ENCODE assay signal across 11 cellular contexts in genomic region chr6:38404355-38404754, GRCh38.
DNase-seq lines count a peak whose midpoint lies in the region; ATAC-seq and TF ChIP-seq lines count a peak whose summit lies in the region.
"Had no signal": no experiment of that assay in that cellular context is flagged by ENCODE, and none has a peak within 500 bp of the region (broad histone marks: within the 10 kb centered on the region; RNA-seq: fewer than 3 reads in every experiment).

No MANE protein-coding gene starts in this region.

- no peak for TF ChIP-seq CTCF in mucosa of descending colon (IDR thresholded peaks at IDR 0.05)

- intact Hi-C loops in mucosa of descending colon (cut with DNase I, micrococcal nuclease), result no loop called here
- intact Hi-C loops in activated T-helper 1 cell treated with anti-CD3 and anti-CD28 coated beads, Interleukin-12 subunit alpha, Interleukin-12 subunit beta, Interleukin-2, Interleukin-4 antibody, amounts not matched to agents 30 ng/mL and 10 ng/mL and 1 ng/mL, durations not matched to agents 14 hours and 24 hours and 36 hours (cut with micrococcal nuclease), result no loop called here

- peak; percentile 43 for DNase-seq in DMS79 treated with DMSO at 0.1 percent for 48 hours (lab: John Stamatoyannopoulos, UW)
- peak; percentile 70 for DNase-seq in NCI-H345 treated with DMSO at 0.1 percent for 48 hours (lab: John Stamatoyannopoulos, UW; ENCODE audit: unreplicated experiment)
- peak; percentile 71 for DNase-seq in dermis blood vessel endothelial cell
- DNase-seq in mucosa of descending colon, result no peak
- no peak for DNase-seq in T-helper 9 cell
- no peak for DNase-seq in activated T-helper 1 cell treated with anti-CD3 and anti-CD28 coated beads, Interleukin-12 subunit alpha, Interleukin-12 subunit beta, Interleukin-2, Interleukin-4 antibody, amounts not matched to agents 30 ng/mL and 10 ng/mL and 1 ng/mL, durations not matched to agents 14 hours and 24 hours and 36 hours (ENCODE audit: low spot score)
- DNase-seq in SHP77 (lab: John Stamatoyannopoulos, UW), result no peak
- DNase-seq: activated CD4-positive, alpha-beta T cell treated with anti-CD3 and anti-CD28 coated beads, Interleukin-2, amount 10 ng/mL, durations not matched to agents 24 days and 14 days; stimulated activated naive CD4-positive, alpha-beta T cell treated with Interleukin-2 at 50 U/mL for 16 hours had no signal

- H3K27me3 Mint-ChIP-seq in activated T-helper 1 cell treated with anti-CD3 and anti-CD28 coated beads, Interleukin-12 subunit alpha, Interleukin-12 subunit beta, Interleukin-2, Interleukin-4 antibody, amounts not matched to agents 30 ng/mL and 10 ng/mL and 1 ng/mL, durations not matched to agents 14 hours and 24 hours and 36 hours (ENCODE audit: insufficient read depth), result no peaks in the 10 kb centered on the region
- H3K27me3 Mint-ChIP-seq: activated CD4-positive, alpha-beta T cell treated with anti-CD3 and anti-CD28 coated beads, Interleukin-2, amount 10 ng/mL, durations not matched to agents 24 days and 14 days had no signal

- peaks cover 3% of the 10 kb centered on the region for H3K4me1 ChIP-seq in mucosa of descending colon (ENCODE audit: low read depth)
- H3K4me1 ChIP-seq: SJCRH30 had no signal

- H3K36me3 ChIP-seq in mucosa of descending colon (ENCODE audit: low read depth), result no peaks in the 10 kb centered on the region
- H3K36me3 ChIP-seq: SJCRH30 had no signal

- no peaks in the 10 kb centered on the region for H3K36me3 Mint-ChIP-seq in activated T-helper 1 cell treated with anti-CD3 and anti-CD28 coated beads, Interleukin-12 subunit alpha, Interleukin-12 subunit beta, Interleukin-2, Interleukin-4 antibody, amounts not matched to agents 30 ng/mL and 10 ng/mL and 1 ng/mL, durations not matched to agents 14 hours and 24 hours and 36 hours (ENCODE audit: low read depth)

- no peak overlapping the region for H3K27ac Mint-ChIP-seq in activated T-helper 1 cell treated with anti-CD3 and anti-CD28 coated beads, Interleukin-12 subunit alpha, Interleukin-12 subunit beta, Interleukin-2, Interleukin-4 antibody, amounts not matched to agents 30 ng/mL and 10 ng/mL and 1 ng/mL, durations not matched to agents 14 hours and 24 hours and 36 hours
- H3K27ac Mint-ChIP-seq: activated CD4-positive, alpha-beta T cell treated with anti-CD3 and anti-CD28 coated beads, Interleukin-2, amount 10 ng/mL, durations not matched to agents 24 days and 14 days had no signal

- H3K4me3 Mint-ChIP-seq in activated T-helper 1 cell treated with anti-CD3 and anti-CD28 coated beads, Interleukin-12 subunit alpha, Interleukin-12 subunit beta, Interleukin-2, Interleukin-4 antibody, amounts not matched to agents 30 ng/mL and 10 ng/mL and 1 ng/mL, durations not matched to agents 14 hours and 24 hours and 36 hours, result no peak overlapping the region
- H3K4me3 Mint-ChIP-seq: activated CD4-positive, alpha-beta T cell treated with anti-CD3 and anti-CD28 coated beads, Interleukin-2, amount 10 ng/mL, durations not matched to agents 24 days and 14 days had no signal

- ATAC-seq in mucosa of descending colon, result peak; percentile 36
- ATAC-seq in HG02798 (IDR thresholded peaks at IDR 0.05; ENCODE audit: poor library complexity, unreplicated experiment), result no peak

- H3K9me3 Mint-ChIP-seq in activated T-helper 1 cell treated with anti-CD3 and anti-CD28 coated beads, Interleukin-12 subunit alpha, Interleukin-12 subunit beta, Interleukin-2, Interleukin-4 antibody, amounts not matched to agents 30 ng/mL and 10 ng/mL and 1 ng/mL, durations not matched to agents 14 hours and 24 hours and 36 hours, result no peaks in the 10 kb centered on the region
- H3K9me3 Mint-ChIP-seq: activated CD4-positive, alpha-beta T cell treated with anti-CD3 and anti-CD28 coated beads, Interleukin-2, amount 10 ng/mL, durations not matched to agents 24 days and 14 days had no signal

- H3K9me3 ChIP-seq in mucosa of descending colon, result no peaks in the 10 kb centered on the region
- H3K9me3 ChIP-seq: SJCRH30 had no signal

- peaks cover 11% of the 10 kb centered on the region for H3K4me1 Mint-ChIP-seq in activated T-helper 1 cell treated with anti-CD3 and anti-CD28 coated beads, Interleukin-12 subunit alpha, Interleukin-12 subunit beta, Interleukin-2, Interleukin-4 antibody, amounts not matched to agents 30 ng/mL and 10 ng/mL and 1 ng/mL, durations not matched to agents 14 hours and 24 hours and 36 hours (ENCODE audit: low read depth)

- no peak overlapping the region for H3K4me3 ChIP-seq in mucosa of descending colon
- H3K4me3 ChIP-seq: SJCRH30 had no signal

Comparison
In these comparisons a context has a peak if more than half of its experiments do, and no peak if none do; other contexts are left out.
1. DNase-seq: peak in DMS79 treated with DMSO at 0.1 percent for 48 hours (single experiment), NCI-H345 treated with DMSO at 0.1 percent for 48 hours (single experiment) and dermis blood vessel endothelial cell (single experiment); none in mucosa of descending colon (0 of 3), T-helper 9 cell (single experiment), activated T-helper 1 cell treated with anti-CD3 and anti-CD28 coated beads, Interleukin-12 subunit alpha, Interleukin-12 subunit beta, Interleukin-2, Interleukin-4 antibody, amounts not matched to agents 30 ng/mL and 10 ng/mL and 1 ng/mL, durations not matched to agents 14 hours and 24 hours and 36 hours (single experiment) and SHP77 (0 of 2).